ENCODE assay signal across 15 cellular contexts in genomic region chr2:136125226-136125625, GRCh38. TPM values are rescaled to one million over a fixed set of nuclear protein-coding genes. Genes with fewer than 3 reads are reported as not detected.
DNase-seq lines count a peak whose midpoint lies in the region; ATAC-seq and TF ChIP-seq lines count a peak whose summit lies in the region.
"Had no signal": no experiment of that assay in that cellular context is flagged by ENCODE, and none has a peak within 500 bp of the region (broad histone marks: within the 10 kb centered on the region; RNA-seq: fewer than 3 reads in every experiment).

No MANE protein-coding gene starts in this region.

- peaks cover 0 to 45% (median 8%) of the 10 kb centered on the region in 11 experiments; a peak in 12 of 22 replicates for H3K27me3 ChIP-seq in BLaER1 treated with 17β-estradiol and CSF1 and Interleukin-3, amounts not matched to agents 10 nM and 100 nM
- H3K27me3 ChIP-seq in GM23338 (ENCODE audit: insufficient read depth), result peaks cover 16% of the 10 kb centered on the region
- H3K27me3 ChIP-seq: ovary had no signal

- no peak for TF ChIP-seq CTCF in GM23338 (conservative IDR thresholded peaks at IDR 0.05; ENCODE audit: low read depth in 2 of 2)

- H3K36me3 ChIP-seq in BLaER1 treated with 17β-estradiol and CSF1 and Interleukin-3, amounts not matched to agents 10 nM and 100 nM, result no peaks in the 10 kb centered on the region
- H3K36me3 ChIP-seq in GM23338 (ENCODE audit: insufficient read depth), result no peaks in the 10 kb centered on the region
- H3K36me3 ChIP-seq: ovary, WERI-Rb-1 had no signal

- peaks cover 9% of the 10 kb centered on the region for H3K27me3 Mint-ChIP-seq in GM23338 (ENCODE audit: insufficient read depth, low read depth, poor library complexity)
- no peaks in the 10 kb centered on the region for H3K27me3 Mint-ChIP-seq in T-helper 17 cell
- no peaks in the 10 kb centered on the region for H3K27me3 Mint-ChIP-seq in memory B cell

- no peak overlapping the region for H2AFZ ChIP-seq in GM23338

- H3K9me3 ChIP-seq in BLaER1 treated with 17β-estradiol and CSF1 and Interleukin-3, amounts not matched to agents 10 nM and 100 nM (replicated peaks in 1 of 11), result peaks cover 0 to 3% (median 0%) of the 10 kb centered on the region in 11 experiments; a peak in 1 of 22 replicates
- no peaks in the 10 kb centered on the region for H3K9me3 ChIP-seq in T-helper 17 cell (ENCODE audit: control insufficient read depth, low read length, poor library complexity, severe bottlenecking)
- H3K9me3 ChIP-seq: ovary had no signal

- H3K4me2 ChIP-seq in BLaER1 treated with 17β-estradiol and CSF1 and Interleukin-3, amounts not matched to agents 10 nM and 100 nM, result peak overlapping the region; percentile 58 to 88 (median 81); a peak in 21 of 22 replicates
- H3K4me2 ChIP-seq in GM23338, result peak overlapping the region; percentile 49; the same call in 1 of the 2 replicates

- no peak overlapping the region for H3K9ac ChIP-seq in BLaER1 treated with 17β-estradiol and CSF1 and Interleukin-3, amounts not matched to agents 10 nM and 100 nM

- no peak overlapping the region for H3K27ac Mint-ChIP-seq in GM23338
- H3K27ac Mint-ChIP-seq in T-helper 17 cell, result peak overlapping the region; percentile 97
- H3K27ac Mint-ChIP-seq in memory B cell, result peak overlapping the region; percentile 98
- H3K27ac Mint-ChIP-seq: mesothelial cell of epicardium had no signal

- no peaks in the 10 kb centered on the region for H3K9me2 ChIP-seq in GM23338 (ENCODE audit: insufficient read depth)

- H3K4me1 Mint-ChIP-seq in GM23338, result peaks cover 26% of the 10 kb centered on the region
- peaks cover 63% of the 10 kb centered on the region for H3K4me1 Mint-ChIP-seq in T-helper 17 cell
- H3K4me1 Mint-ChIP-seq in memory B cell, result peaks cover 54% of the 10 kb centered on the region
- H3K4me1 Mint-ChIP-seq: mesothelial cell of epicardium had no signal

- DNase-seq in GM23338 (ENCODE audit: low spot score), result no peak
- no peak for DNase-seq in T-helper 17 cell
- no peak for DNase-seq in memory B cell (ENCODE audit: low spot score in 2 of 2)
- no peak for DNase-seq in GM19240 (ENCODE audit: insufficient read length, low spot score)
- no peak for DNase-seq in mucosa of gallbladder (ENCODE audit: low spot score)
- DNase-seq: anterior cingulate cortex, ovary, PC-3, substantia nigra had no signal

- no peaks in the 10 kb centered on the region for H4K20me1 ChIP-seq in BLaER1 treated with 17β-estradiol and CSF1 and Interleukin-3, amounts not matched to agents 10 nM and 100 nM
- no peaks in the 10 kb centered on the region for H4K20me1 ChIP-seq in GM23338 (replicated peaks; ENCODE audit: insufficient read depth)

- no peak overlapping the region for H3K4me3 ChIP-seq in BLaER1 treated with 17β-estradiol and CSF1 and Interleukin-3, amounts not matched to agents 10 nM and 100 nM
- H3K4me3 ChIP-seq in GM23338, result no peak overlapping the region
- H3K4me3 ChIP-seq: ovary had no signal

- no peaks in the 10 kb centered on the region for H3K9me3 Mint-ChIP-seq in GM23338
- peaks cover 4% of the 10 kb centered on the region for H3K9me3 Mint-ChIP-seq in memory B cell
- H3K9me3 Mint-ChIP-seq: mesothelial cell of epicardium had no signal

- no peak overlapping the region for H3K4me3 Mint-ChIP-seq in GM23338
- no peak overlapping the region for H3K4me3 Mint-ChIP-seq in T-helper 17 cell
- peak overlapping the region; percentile 49 for H3K4me3 Mint-ChIP-seq in memory B cell
- H3K4me3 Mint-ChIP-seq: mesothelial cell of epicardium had no signal

- H3K27ac ChIP-seq in BLaER1 treated with 17β-estradiol and CSF1 and Interleukin-3, amounts not matched to agents 10 nM and 100 nM, result no peak overlapping the region
- H3K27ac ChIP-seq in GM23338 (ENCODE audit: low read depth), result no peak overlapping the region
- H3K27ac ChIP-seq: epithelial cell of prostate, ovary, WERI-Rb-1 had no signal

- peaks cover 33 to 78% (median 64%) of the 10 kb centered on the region in 10 experiments for H3K4me1 ChIP-seq in BLaER1 treated with 17β-estradiol and CSF1 and Interleukin-3, amounts not matched to agents 10 nM and 100 nM
- H3K4me1 ChIP-seq in GM23338 (ENCODE audit: insufficient read depth), result peaks cover 50% of the 10 kb centered on the region

- H3K36me3 Mint-ChIP-seq in GM23338 (ENCODE audit: low read depth) (no peaks in the 10 kb centered on the region), T-helper 17 cell (ENCODE audit: low read depth) (no peaks in the 10 kb centered on the region), memory B cell (peaks cover 2% of the 10 kb centered on the region)
- H3K36me3 Mint-ChIP-seq: mesothelial cell of epicardium had no signal

- no peaks in the 10 kb centered on the region for H3F3A ChIP-seq in GM23338 (replicated peaks; ENCODE audit: low read depth)

- ATAC-seq in GM23338 (no peak), T-helper 17 cell (no peak), memory B cell (ENCODE audit: low read depth) (no peak), HG02970 (IDR thresholded peaks at IDR 0.05; ENCODE audit: low FRiP score, unreplicated experiment) (no peak), HG02610 (IDR thresholded peaks at IDR 0.05; ENCODE audit: unreplicated experiment) (no peak)
- ATAC-seq: PC-3 had no signal

- H3K79me2 ChIP-seq in GM23338 (replicated peaks; ENCODE audit: insufficient read depth), result no peaks in the 10 kb centered on the region

TF ChIP-seq in GM23338, 12 proteins besides CTCF, POLR2A, EP300 and RAD21 (continues in another document):
- TF ChIP-seq JUNB (IDR thresholded peaks at IDR 0.05; ENCODE audit: unreplicated experiment) (no peak), ZNF331 (CRISPR knock-in tag; IDR thresholded peaks at IDR 0.05; ENCODE audit: low read depth) (no peak), ZNF114 (CRISPR knock-in tag; IDR thresholded peaks at IDR 0.05) (no peak), STAT1 (IDR thresholded peaks at IDR 0.05; ENCODE audit: unreplicated experiment) (no peak), ETS1 (IDR thresholded peaks at IDR 0.05) (no peak), EZH2phosphoT487 (IDR thresholded peaks at IDR 0.05; ENCODE audit: unreplicated experiment) (no peak)

RNA-seq across cellular contexts. Expression of gene CXCR4, which starts 7.3 kb away (rescaled TPM):
- 1.3 and 2.1 TPM in 2 replicates for total RNA-seq in GM23338 (2014; rRNA removed; shearing (Covaris generic))
- 2.1 and 2.5 TPM in 2 replicates for polyA plus RNA-seq in GM23338 (2016; fragmentation: Nextera tagmentation; extraction: Ambion mirVana)
- total RNA-seq in T-helper 17 cell (1,000 to 10,000 TPM; 1,189 to 1,429 TPM), mucosa of gallbladder (61.1 TPM)

Comparison
In these comparisons a context has a peak if more than half of its experiments do, and no peak if none do; other contexts are left out.
1. RNA of gene CXCR4, which starts 7.3 kb away (total RNA-seq): 1,189 to 1,429 TPM in T-helper 17 cell and 61.1 TPM in mucosa of gallbladder (single experiment); 1.3 to 2.1 TPM in GM23338; every median in the first group is over 10 times any median in the second.